In the genomic region with DNA sequence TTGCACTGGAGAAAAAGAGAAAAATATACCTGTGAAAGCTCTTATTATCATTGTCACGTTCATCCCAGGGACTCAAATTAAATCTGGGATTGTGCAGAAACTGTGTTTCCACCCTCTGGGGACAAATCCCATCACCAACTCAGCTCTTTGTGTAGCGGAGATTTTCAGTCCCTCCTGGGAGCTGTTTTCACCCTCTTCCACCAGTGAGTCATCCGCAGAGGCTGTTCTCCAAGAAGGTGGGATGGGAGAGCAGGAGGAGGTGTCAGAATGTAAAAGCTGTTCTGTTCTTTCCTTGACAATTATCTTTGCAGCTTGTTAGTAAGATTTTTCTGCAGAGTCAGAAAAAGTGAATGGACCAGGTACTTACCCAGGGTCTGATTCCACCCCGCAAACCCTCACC, we compare ENCODE assay signal across 23 cellular contexts. TPM values are rescaled to one million over a fixed set of nuclear protein-coding genes. Genes with fewer than 3 reads are reported as not detected.
DNase-seq lines count a peak whose midpoint lies in the region; FAIRE-seq lines count a peak whose summit lies in the region.
"Had no signal": no experiment of that assay in that cellular context is flagged by ENCODE, and none has a peak within 500 bp of the region (broad histone marks: within the 10 kb centered on the region; RNA-seq: fewer than 3 reads in every experiment).

No MANE protein-coding gene starts in this region.

- H4K8ac ChIP-seq in mesendoderm (ENCODE audit: low read depth, low read length) = no peak overlapping the region

- WGBS in mesendoderm (ENCODE audit: extremely low coverage, insufficient coverage, low lambda C conversion rate) = no CpG with 5 or more reads among the region's 4 CpGs

- DNase-seq in G401 (ENCODE audit: low spot score) (peak; percentile 60), mesendoderm (peak; percentile 36), urothelium cell line (ENCODE audit: low spot score) (peak; percentile 21), NCI-H187 treated with DMSO at 0.1 percent for 48 hours (lab: John Stamatoyannopoulos, UW) (no peak), NCI-H2107 treated with DMSO at 0.1 percent for 48 hours (lab: John Stamatoyannopoulos, UW; ENCODE audit: unreplicated experiment) (no peak)
- DNase-seq in activated T-helper 2 cell treated with anti-CD3 and anti-CD28 coated beads, Interferon-gamma antibody, Interleukin-2, Interleukin-4, amounts not matched to agents 10 μg/mL and 5 μg/mL and 100 μg/mL, durations not matched to agents 14 hours and 24 hours and 36 hours (ENCODE audit: low spot score) = no peak
- DNase-seq: Caco-2; CD4-positive, alpha-beta T cell; DMS 273 treated with DMSO at 0.1 percent for 48 hours; DMS79 treated with DMSO at 0.1 percent for 48 hours; KG1; NCI-H1092 treated with DMSO at 0.1 percent for 48 hours; NCI-H1436 treated with DMSO at 0.1 percent for 48 hours; NCI-H2029; NCI-H226; NCI-H510A treated with DMSO at 0.1 percent for 48 hours had no signal

- peaks cover 2% of the 10 kb centered on the region for H3K4me1 ChIP-seq in mesendoderm (ENCODE audit: control insufficient read depth, low read depth, low read length)
- H3K4me1 ChIP-seq: Caco-2, SJSA1 had no signal

- in situ Hi-C loops in G401 (cut with HindIII; ENCODE audit: low sequenced_read_pairs) = no loop called here

- no peak overlapping the region for H3K4me3 Mint-ChIP-seq in activated T-helper 2 cell treated with anti-CD3 and anti-CD28 coated beads, Interferon-gamma antibody, Interleukin-2, Interleukin-4, amounts not matched to agents 10 μg/mL and 5 μg/mL and 100 μg/mL, durations not matched to agents 14 hours and 24 hours and 36 hours (ENCODE audit: low read depth)
- H3K4me3 Mint-ChIP-seq: CD4-positive, alpha-beta T cell; GM23338 had no signal

- no peaks in the 10 kb centered on the region for H3K36me3 Mint-ChIP-seq in activated T-helper 2 cell treated with anti-CD3 and anti-CD28 coated beads, Interferon-gamma antibody, Interleukin-2, Interleukin-4, amounts not matched to agents 10 μg/mL and 5 μg/mL and 100 μg/mL, durations not matched to agents 14 hours and 24 hours and 36 hours (ENCODE audit: low read depth)

- no peaks in the 10 kb centered on the region for H3K27me3 ChIP-seq in mesendoderm (ENCODE audit: insufficient read depth, low read length, poor library complexity)
- H3K27me3 ChIP-seq: BLaER1, SJSA1 had no signal

- H3K27ac ChIP-seq in cingulate gyrus (ENCODE audit: low read depth, low read length) (peak overlapping the region; percentile 54), mesendoderm (ENCODE audit: low read depth, low read length) (no peak overlapping the region)
- H3K27ac ChIP-seq: BLaER1, HL-60, SJSA1 had no signal

- no peaks in the 10 kb centered on the region for H3K4me1 Mint-ChIP-seq in activated T-helper 2 cell treated with anti-CD3 and anti-CD28 coated beads, Interferon-gamma antibody, Interleukin-2, Interleukin-4, amounts not matched to agents 10 μg/mL and 5 μg/mL and 100 μg/mL, durations not matched to agents 14 hours and 24 hours and 36 hours (ENCODE audit: low read depth)

- H2BK15ac ChIP-seq in mesendoderm (replicated peaks; ENCODE audit: low read depth) = no peak overlapping the region

- no peak overlapping the region for H3K4ac ChIP-seq in mesendoderm (ENCODE audit: low read depth, low read length)

- H3K9ac ChIP-seq in mesendoderm (ENCODE audit: low read length) = no peak overlapping the region
- H3K9ac ChIP-seq: BLaER1 had no signal

- H3K27ac Mint-ChIP-seq in activated T-helper 2 cell treated with anti-CD3 and anti-CD28 coated beads, Interferon-gamma antibody, Interleukin-2, Interleukin-4, amounts not matched to agents 10 μg/mL and 5 μg/mL and 100 μg/mL, durations not matched to agents 14 hours and 24 hours and 36 hours = no peak overlapping the region
- H3K27ac Mint-ChIP-seq: CD4-positive, alpha-beta T cell; GM23338 had no signal

- H3K18ac ChIP-seq in mesendoderm (ENCODE audit: low read length) = no peak overlapping the region

- H3K79me2 ChIP-seq in mesendoderm (ENCODE audit: control insufficient read depth, insufficient read depth, low read length) = no peaks in the 10 kb centered on the region

- no peak overlapping the region for H3K4me2 ChIP-seq in mesendoderm (ENCODE audit: low read length)
- H3K4me2 ChIP-seq: BLaER1 had no signal

- no peak overlapping the region for H3K4me3 ChIP-seq in mesendoderm (ENCODE audit: low read length)
- H3K4me3 ChIP-seq: BLaER1, GM23338, SJSA1 had no signal

- H3K36me3 ChIP-seq in mesendoderm (ENCODE audit: control insufficient read depth, insufficient read depth, low read length) = no peaks in the 10 kb centered on the region
- H3K36me3 ChIP-seq: BLaER1, SJSA1 had no signal

- no peaks in the 10 kb centered on the region for H3K79me1 ChIP-seq in mesendoderm (ENCODE audit: low read length)

- intact Hi-C loops in activated T-helper 2 cell treated with anti-CD3 and anti-CD28 coated beads, Interferon-gamma antibody, Interleukin-2, Interleukin-4, amounts not matched to agents 10 μg/mL and 5 μg/mL and 100 μg/mL, durations not matched to agents 14 hours and 24 hours and 36 hours (cut with micrococcal nuclease) = no loop called here

- H3K23ac ChIP-seq in mesendoderm (ENCODE audit: low read length) = no peak overlapping the region

- no peak overlapping the region for H2BK5ac ChIP-seq in mesendoderm (ENCODE audit: low read length)

- H2BK120ac ChIP-seq in mesendoderm (ENCODE audit: low read depth, low read length) = no peak overlapping the region

- no peaks in the 10 kb centered on the region for H3K9me3 Mint-ChIP-seq in activated T-helper 2 cell treated with anti-CD3 and anti-CD28 coated beads, Interferon-gamma antibody, Interleukin-2, Interleukin-4, amounts not matched to agents 10 μg/mL and 5 μg/mL and 100 μg/mL, durations not matched to agents 14 hours and 24 hours and 36 hours
- H3K9me3 Mint-ChIP-seq: CD4-positive, alpha-beta T cell; GM23338 had no signal

- peaks cover 11% of the 10 kb centered on the region for H3K27me3 Mint-ChIP-seq in activated T-helper 2 cell treated with anti-CD3 and anti-CD28 coated beads, Interferon-gamma antibody, Interleukin-2, Interleukin-4, amounts not matched to agents 10 μg/mL and 5 μg/mL and 100 μg/mL, durations not matched to agents 14 hours and 24 hours and 36 hours (ENCODE audit: low read depth)

- no peak overlapping the region for H4K5ac ChIP-seq in mesendoderm (ENCODE audit: low read length)

- H2AK5ac ChIP-seq in mesendoderm (ENCODE audit: low read length) = no peak overlapping the region

- no peak overlapping the region for H3K56ac ChIP-seq in mesendoderm (ENCODE audit: low read length)

- FAIRE-seq in urothelium cell line (lab: Jason Lieb, UNC) = no peak
- FAIRE-seq: GM12891 had no signal

RNA-seq across cellular contexts. Expression of a gene that starts 28.0 kb away (rescaled TPM):
- total RNA-seq in G401 (2014; rRNA removed; shearing (Covaris generic)) = not detected in 2 replicates
- polyA plus RNA-seq in mesendoderm (2013, experiment 1 of 2) = 0.07 TPM
- polyA plus RNA-seq in mesendoderm (2013, experiment 2 of 2) = 0.06 TPM
- total RNA-seq in activated T-helper 2 cell treated with anti-CD3 and anti-CD28 coated beads, Interferon-gamma antibody, Interleukin-2, Interleukin-4, amounts not matched to agents 10 μg/mL and 5 μg/mL and 100 μg/mL, durations not matched to agents 14 hours and 24 hours and 36 hours = 0.02 TPM in 2 replicates
- total RNA-seq: Caco-2; CD4-positive, alpha-beta T cell; HT-29; SJSA1 had no signal

Comparison
In these comparisons a context has a peak if more than half of its experiments do, and no peak if none do; other contexts are left out.
1. DNase-seq: peak in G401 (single experiment), mesendoderm (single experiment) and urothelium cell line (single experiment); none in NCI-H187 treated with DMSO at 0.1 percent for 48 hours (single experiment), NCI-H2107 treated with DMSO at 0.1 percent for 48 hours (single experiment) and activated T-helper 2 cell treated with anti-CD3 and anti-CD28 coated beads, Interferon-gamma antibody, Interleukin-2, Interleukin-4, amounts not matched to agents 10 μg/mL and 5 μg/mL and 100 μg/mL, durations not matched to agents 14 hours and 24 hours and 36 hours (single experiment).